Comparison of ENCODE assay signal across 33 cellular contexts in genomic region chr6:52876056-52876787, GRCh38. TPM values are rescaled to one million over a fixed set of nuclear protein-coding genes. Genes with fewer than 3 reads are reported as not detected.
A peak's percentile ranks its signal among the peaks of the same experiment; 100 is the strongest.
DNase-seq lines count a peak whose midpoint lies in the region; ATAC-seq and TF ChIP-seq lines count a peak whose summit lies in the region.
"Had no signal": no experiment of that assay in that cellular context is flagged by ENCODE, and none has a peak within 500 bp of the region (broad histone marks: within the 10 kb centered on the region; RNA-seq: fewer than 3 reads in every experiment).

No MANE protein-coding gene starts in this region.

- no peak overlapping the region for H3K27ac Mint-ChIP-seq in GM23338
- H3K27ac Mint-ChIP-seq: activated CD8-positive, alpha-beta memory T cell treated with anti-CD3 and anti-CD28 coated beads, Interleukin-2, amount 10 ng/mL, durations not matched to agents 7 days and 5 days; activated naive CD4-positive, alpha-beta T cell treated with anti-CD3 and anti-CD28 coated beads, Interleukin-2, amount 10 ng/mL, durations not matched to agents 7 days and 5 days; activated T-cell treated with anti-CD3 and anti-CD28 coated beads, Interleukin-2, amount 50 U/mL, for 72 hours; CD8-positive, alpha-beta T cell; mesothelial cell of epicardium; naive thymus-derived CD8-positive, alpha-beta T cell; stimulated activated memory B cell treated with anti-CD40 and anti-IgM and Interleukin-4, amounts not matched to agents 10 μg/mL and 1 μg/mL and 100 μg/mL, for 72 hours; T-helper 2 cell treated with Interferon-gamma antibody and Interleukin-4, amounts not matched to agents 5 μg/mL and 100 μg/mL, for 36 hours had no signal

- peak overlapping the region; percentile 9; the same call in 1 of the 2 replicates for H2AFZ ChIP-seq in GM23338

- no peak overlapping the region for H3K4me3 Mint-ChIP-seq in GM23338
- H3K4me3 Mint-ChIP-seq: activated CD8-positive, alpha-beta memory T cell treated with anti-CD3 and anti-CD28 coated beads, Interleukin-2, amount 10 ng/mL, durations not matched to agents 7 days and 5 days; activated naive CD4-positive, alpha-beta T cell treated with anti-CD3 and anti-CD28 coated beads, Interleukin-2, amount 10 ng/mL, durations not matched to agents 7 days and 5 days; activated T-cell treated with anti-CD3 and anti-CD28 coated beads, Interleukin-2, amount 50 U/mL, for 72 hours; CD8-positive, alpha-beta T cell; mesothelial cell of epicardium; naive thymus-derived CD8-positive, alpha-beta T cell; stimulated activated memory B cell treated with anti-CD40 and anti-IgM and Interleukin-4, amounts not matched to agents 10 μg/mL and 1 μg/mL and 100 μg/mL, for 72 hours; T-helper 2 cell treated with Interferon-gamma antibody and Interleukin-4, amounts not matched to agents 5 μg/mL and 100 μg/mL, for 36 hours had no signal

- H3K79me2 ChIP-seq in GM23338 (replicated peaks; ENCODE audit: insufficient read depth) = no peaks in the 10 kb centered on the region

- no peak overlapping the region for H3K27ac ChIP-seq in GM23338 (ENCODE audit: low read depth)
- H3K27ac ChIP-seq: cardiac muscle cell, gastrocnemius medialis, suprapubic skin had no signal

- no peak overlapping the region for H3K4me2 ChIP-seq in GM23338

- H3K4me1 Mint-ChIP-seq in GM23338 = peaks cover 3% of the 10 kb centered on the region; the same call in 2 of the 3 replicates
- H3K4me1 Mint-ChIP-seq: activated naive CD4-positive, alpha-beta T cell treated with anti-CD3 and anti-CD28 coated beads, Interleukin-2, amount 10 ng/mL, durations not matched to agents 7 days and 5 days; naive thymus-derived CD8-positive, alpha-beta T cell; stimulated activated memory B cell treated with anti-CD40 and anti-IgM and Interleukin-4, amounts not matched to agents 10 μg/mL and 1 μg/mL and 100 μg/mL, for 72 hours had no signal

- no peaks in the 10 kb centered on the region for H3K36me3 ChIP-seq in GM23338 (ENCODE audit: insufficient read depth)
- H3K36me3 ChIP-seq: cardiac muscle cell, gastrocnemius medialis, suprapubic skin had no signal

- H3F3A ChIP-seq in GM23338 (replicated peaks; ENCODE audit: low read depth) = no peaks in the 10 kb centered on the region

- intact Hi-C loops in left cardiac atrium (cut with DNase I) = no loop called here

- TF ChIP-seq CTCF in GM23338 (conservative IDR thresholded peaks at IDR 0.05; ENCODE audit: low read depth in 2 of 2) (no peak), fibroblast of the aortic adventitia (IDR thresholded peaks at IDR 0.05; ENCODE audit: insufficient read depth, low read length) (no peak)

- H3K27me3 ChIP-seq in GM23338 (ENCODE audit: insufficient read depth) = no peaks in the 10 kb centered on the region
- H3K27me3 ChIP-seq: cardiac muscle cell, gastrocnemius medialis, suprapubic skin had no signal

- H3K4me3 ChIP-seq in GM23338 (no peak overlapping the region), fibroblast of the aortic adventitia (ENCODE audit: low read depth, low read length) (no peak overlapping the region)
- H3K4me3 ChIP-seq: cardiac muscle cell, gastrocnemius medialis, suprapubic skin had no signal

- no peaks in the 10 kb centered on the region for H3K36me3 Mint-ChIP-seq in GM23338 (ENCODE audit: low read depth)
- H3K36me3 Mint-ChIP-seq: activated CD8-positive, alpha-beta memory T cell treated with anti-CD3 and anti-CD28 coated beads, Interleukin-2, amount 10 ng/mL, durations not matched to agents 7 days and 5 days; activated naive CD4-positive, alpha-beta T cell treated with anti-CD3 and anti-CD28 coated beads, Interleukin-2, amount 10 ng/mL, durations not matched to agents 7 days and 5 days; CD8-positive, alpha-beta T cell; mesothelial cell of epicardium; naive thymus-derived CD8-positive, alpha-beta T cell; stimulated activated memory B cell treated with anti-CD40 and anti-IgM and Interleukin-4, amounts not matched to agents 10 μg/mL and 1 μg/mL and 100 μg/mL, for 72 hours had no signal

- DNase-seq in DMS79 treated with DMSO at 0.1 percent for 48 hours (lab: John Stamatoyannopoulos, UW) = peak; percentile 4
- DNase-seq in DMS79 (lab: John Stamatoyannopoulos, UW) = no peak
- DNase-seq in GM23338 (ENCODE audit: low spot score) = no peak
- DNase-seq in NCI-H82 (lab: John Stamatoyannopoulos, UW) = peak; percentile 91
- DNase-seq in fibroblast of the aortic adventitia (ENCODE audit: low read depth) = peak; percentile 28
- no peak for DNase-seq in NOMO-1 treated with dmso at 0.1 percent for 144 hours (lab: John Stamatoyannopoulos, UW; ENCODE audit: unreplicated experiment)
- DNase-seq in left cardiac atrium = no peak
- DNase-seq: activated CD4-positive, alpha-beta T cell treated with anti-CD3 and anti-CD28 coated beads, Interleukin-2, amount 50 U/mL, for 1 hour; activated CD8-positive, alpha-beta memory T cell treated with anti-CD3 and anti-CD28 coated beads, Interleukin-2, amount 10 ng/mL, durations not matched to agents 7 days and 5 days; activated naive CD4-positive, alpha-beta T cell treated with anti-CD3 and anti-CD28 coated beads, Interleukin-2, amount 10 ng/mL, durations not matched to agents 7 days and 5 days; activated T-cell treated with anti-CD3 and anti-CD28 coated beads, Interleukin-2, amount 50 U/mL, for 72 hours; amygdala; CD8-positive, alpha-beta T cell; cortex of kidney; gastrocnemius medialis; GOT3; hypothalamus; left ventricle myocardium superior; naive thymus-derived CD8-positive, alpha-beta T cell; NCI-H1694 treated with DMSO at 0.1 percent for 48 hours; NCI-H2227 treated with DMSO at 0.1 percent for 48 hours; NK-92 treated with Interleukin-12 subunit alpha and Interleukin-12 subunit beta, amount 100 ng/mL, for 24 hours; occipital lobe; stimulated activated CD4-positive, alpha-beta T cell treated with anti-CD3 and anti-CD28 coated beads, Interleukin-4, amount 100 ng/mL, for 1 hour had no signal

- ATAC-seq in GM23338 (no peak), left cardiac atrium (no peak), HG03442 (IDR thresholded peaks at IDR 0.05; ENCODE audit: unreplicated experiment) (no peak)
- ATAC-seq: activated CD8-positive, alpha-beta memory T cell treated with anti-CD3 and anti-CD28 coated beads, Interleukin-2, amount 10 ng/mL, durations not matched to agents 7 days and 5 days; CD8-positive, alpha-beta T cell; esophagus mucosa; gastrocnemius medialis; left ventricle myocardium superior; naive thymus-derived CD8-positive, alpha-beta T cell; stimulated activated memory B cell treated with anti-CD40 and anti-IgM and Interleukin-4, amounts not matched to agents 10 μg/mL and 1 μg/mL and 100 μg/mL, for 72 hours had no signal

- H3K4me1 ChIP-seq in GM23338 (ENCODE audit: insufficient read depth) = no peaks in the 10 kb centered on the region; the same call in 1 of the 2 replicates
- H3K4me1 ChIP-seq: gastrocnemius medialis, suprapubic skin had no signal

- H3K9me3 Mint-ChIP-seq in GM23338 = no peaks in the 10 kb centered on the region
- H3K9me3 Mint-ChIP-seq: activated naive CD4-positive, alpha-beta T cell treated with anti-CD3 and anti-CD28 coated beads, Interleukin-2, amount 10 ng/mL, durations not matched to agents 7 days and 5 days; activated T-cell treated with anti-CD3 and anti-CD28 coated beads, Interleukin-2, amount 50 U/mL, for 72 hours; CD8-positive, alpha-beta T cell; mesothelial cell of epicardium; naive thymus-derived CD8-positive, alpha-beta T cell; stimulated activated memory B cell treated with anti-CD40 and anti-IgM and Interleukin-4, amounts not matched to agents 10 μg/mL and 1 μg/mL and 100 μg/mL, for 72 hours; T-helper 2 cell treated with Interferon-gamma antibody and Interleukin-4, amounts not matched to agents 5 μg/mL and 100 μg/mL, for 36 hours had no signal

- H4K20me1 ChIP-seq in GM23338 (replicated peaks; ENCODE audit: insufficient read depth) = no peaks in the 10 kb centered on the region

- H3K27me3 Mint-ChIP-seq in GM23338 (ENCODE audit: insufficient read depth, low read depth, poor library complexity) = no peaks in the 10 kb centered on the region

- no peaks in the 10 kb centered on the region for H3K9me2 ChIP-seq in GM23338 (ENCODE audit: insufficient read depth)

TF ChIP-seq in GM23338, 12 proteins besides CTCF, POLR2A, EP300 and RAD21 (continues in another document):
- TF ChIP-seq POLR2AphosphoS5 (IDR thresholded peaks at IDR 0.05; ENCODE audit: low read depth) (no peak), EZH2 (IDR thresholded peaks at IDR 0.05; ENCODE audit: low read depth, unreplicated experiment) (no peak)

RNA-seq across cellular contexts. Expression of gene GSTA3, which starts 33.3 kb away (rescaled TPM):
- not detected in 2 replicates for total RNA-seq in GM23338 (2014; rRNA removed; shearing (Covaris generic))
- not detected in 2 replicates for polyA plus RNA-seq in GM23338 (2016; fragmentation: Nextera tagmentation; extraction: Ambion mirVana)
- total RNA-seq in fibroblast of the aortic adventitia (ENCODE audit: low replicate concordance) (not detected in 2 replicates), left cardiac atrium (not detected)
- total RNA-seq: A172; activated CD8-positive, alpha-beta memory T cell treated with anti-CD3 and anti-CD28 coated beads, Interleukin-2, amount 10 ng/mL, durations not matched to agents 7 days and 5 days; activated T-cell treated with anti-CD3 and anti-CD28 coated beads, Interleukin-2, amount 50 U/mL, for 72 hours; cardiac muscle cell; CD8-positive, alpha-beta T cell; esophagus mucosa; gastrocnemius medialis; left ventricle myocardium superior; mesothelial cell of epicardium; naive thymus-derived CD8-positive, alpha-beta T cell; occipital lobe; ureter had no signal
- polyA plus RNA-seq: cardiac muscle cell; naive thymus-derived CD8-positive, alpha-beta T cell had no signal

RNA-seq across cellular contexts. Expression of gene GSTA5, which starts 35.6 kb away (rescaled TPM):
- not detected in 2 replicates for total RNA-seq in GM23338 (2014; rRNA removed; shearing (Covaris generic))
- polyA plus RNA-seq in GM23338 (2016; fragmentation: Nextera tagmentation; extraction: Ambion mirVana) = not detected in 2 replicates
- total RNA-seq in fibroblast of the aortic adventitia (ENCODE audit: low replicate concordance) (not detected in 2 replicates), left cardiac atrium (not detected)
- total RNA-seq: A172; activated CD8-positive, alpha-beta memory T cell treated with anti-CD3 and anti-CD28 coated beads, Interleukin-2, amount 10 ng/mL, durations not matched to agents 7 days and 5 days; activated T-cell treated with anti-CD3 and anti-CD28 coated beads, Interleukin-2, amount 50 U/mL, for 72 hours; cardiac muscle cell; CD8-positive, alpha-beta T cell; esophagus mucosa; gastrocnemius medialis; left ventricle myocardium superior; mesothelial cell of epicardium; naive thymus-derived CD8-positive, alpha-beta T cell; occipital lobe; suprapubic skin; ureter had no signal
- polyA plus RNA-seq: cardiac muscle cell; naive thymus-derived CD8-positive, alpha-beta T cell had no signal

Comparison
In these comparisons a context has a peak if more than half of its experiments do, and no peak if none do; other contexts are left out.
1. DNase-seq: peak in DMS79 treated with DMSO at 0.1 percent for 48 hours (single experiment), NCI-H82 (single experiment) and fibroblast of the aortic adventitia (single experiment); none in DMS79 (single experiment), GM23338 (single experiment), NOMO-1 treated with dmso at 0.1 percent for 144 hours (single experiment) and left cardiac atrium (single experiment).